ENCODE assay signal across 10 cellular contexts in the genomic region with DNA sequence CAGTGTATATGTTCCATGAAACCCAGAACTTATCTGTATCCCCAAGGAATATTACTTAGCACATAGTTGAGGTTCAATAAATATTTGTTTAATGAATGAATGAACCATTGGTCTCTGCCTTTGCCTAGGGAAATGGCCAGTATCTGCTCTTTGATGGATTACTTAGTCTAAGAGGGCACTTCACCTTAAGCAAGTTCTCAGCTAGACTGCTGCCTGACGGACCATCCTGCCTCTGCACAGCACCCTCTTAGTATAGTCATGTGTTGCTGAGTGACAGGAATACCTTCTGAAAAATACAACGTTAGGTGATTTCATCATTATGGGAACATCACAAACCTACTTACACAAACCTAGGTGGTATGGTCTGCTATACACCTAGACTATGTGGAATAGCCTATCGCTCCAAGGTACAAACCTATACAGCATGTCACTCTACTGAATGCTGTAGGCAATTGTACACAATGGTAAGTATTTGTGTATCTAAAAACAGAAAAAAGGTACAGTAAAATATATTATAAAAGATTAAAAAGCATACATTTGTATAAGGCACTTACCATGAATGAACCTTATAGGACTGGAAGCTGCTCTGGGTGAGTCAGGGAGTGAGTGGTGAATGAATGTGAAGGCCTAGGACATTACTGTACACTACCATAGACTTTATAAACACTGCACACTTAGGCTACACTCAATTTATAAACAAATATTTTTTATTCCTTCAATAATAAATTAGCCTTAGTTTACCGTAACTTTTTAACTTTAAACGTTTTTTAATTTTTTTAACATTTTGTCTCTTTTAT.
"Had no signal": no experiment of that assay in that cellular context is flagged by ENCODE, and none has a peak within 500 bp of the region (broad histone marks: within the 10 kb centered on the region; RNA-seq: fewer than 3 reads in every experiment).

No MANE protein-coding gene starts in this region.

- H3K27ac ChIP-seq: hepatocyte, left ventricle myocardium inferior had no signal

- H2AFZ ChIP-seq: hepatocyte had no signal

- FAIRE-seq: kidney had no signal

- H3K9me3 ChIP-seq: left ventricle myocardium inferior had no signal

- H3K79me2 ChIP-seq: hepatocyte had no signal

- H3K4me3 ChIP-seq: hepatocyte, left ventricle myocardium inferior had no signal

- H3K36me3 ChIP-seq: left ventricle myocardium inferior had no signal

- H3K27me3 ChIP-seq: hepatocyte had no signal

- DNase-seq: activated CD4-positive, alpha-beta T cell treated with anti-CD3 and anti-CD28 coated beads, Interleukin-2, amount 10 ng/mL, durations not matched to agents 7 days and 5 days; activated CD4-positive, CD25-positive, alpha-beta regulatory T cell; activated CD8-positive, alpha-beta memory T cell treated with anti-CD3 and anti-CD28 coated beads for 24 hours; activated naive CD8-positive, alpha-beta T cell treated with anti-CD3 and anti-CD28 coated beads, Interleukin-2, amount 10 ng/mL, durations not matched to agents 7 days and 5 days; effector memory CD4-positive, alpha-beta T cell; kidney; left ventricle myocardium inferior; mesendoderm; stimulated activated CD4-positive, alpha-beta T cell treated with anti-CD3 and anti-CD28 coated beads, Interleukin-12 subunit alpha, Interleukin-12 subunit beta, amount 100 ng/mL, for 4 hours had no signal

- H3K4me2 ChIP-seq: hepatocyte had no signal
